11 cellular contexts compared by ENCODE assay signal in genomic region chr11:58647141-58647699, GRCh38. TPM values are rescaled to one million over a fixed set of nuclear protein-coding genes. Genes with fewer than 3 reads are reported as not detected.
DNase-seq lines count a peak whose midpoint lies in the region; ATAC-seq, FAIRE-seq and TF ChIP-seq lines count a peak whose summit lies in the region.
"Had no signal": no experiment of that assay in that cellular context is flagged by ENCODE, and none has a peak within 500 bp of the region (broad histone marks: within the 10 kb centered on the region; RNA-seq: fewer than 3 reads in every experiment).

No MANE protein-coding gene starts in this region.

- no TSS peak for BruUV-seq in HepG2 (replicated peaks; lab: Mats Ljungman, UMichigan)

- in situ Hi-C loops in HepG2 (cut with HindIII; ENCODE audit: extremely low pct_ligation_motif_present, low pct_unique_long_range_greater_than_20kb): no loop called here

- peak; percentile 27 for DNase-seq in ELF-1 (ENCODE audit: low read depth, low spot score)
- peak; percentile 82 for DNase-seq in MM.1S
- no peak for DNase-seq in HepG2 (ENCODE audit: low spot score)
- DNase-seq in NCI-H446 (lab: John Stamatoyannopoulos, UW): no peak
- DNase-seq in ascending aorta (ENCODE audit: low spot score in 2 of 2): no peak
- DNase-seq in adrenal gland: no peak
- DNase-seq: activated naive CD4-positive, alpha-beta T cell treated with anti-CD3 and anti-CD28 coated beads, Interleukin-2, amount 10 ng/mL, durations not matched to agents 7 days and 5 days had no signal

- H3F3A ChIP-seq in MM.1S (ENCODE audit: insufficient read depth, low read length): peaks cover 24% of the 10 kb centered on the region

- peak overlapping the region; percentile 60 for H3K4me2 ChIP-seq in MM.1S (ENCODE audit: low read depth, low read length)
- no peak overlapping the region for H3K4me2 ChIP-seq in HepG2 (ENCODE audit: low read depth, low read length)

- TF ChIP-seq POLR2A in HepG2 (IDR thresholded peaks at IDR 0.05; ENCODE audit: insufficient read depth in 1 of 2, low read depth in 2 of 2, low read length in 2 of 2) (no peak), adrenal gland (IDR thresholded peaks at IDR 0.05) (no peak)

- POLR2A ChIA-PET in HepG2 (lab: Yijun Ruan, JAX): no interaction called here

- TF ChIP-seq RAD21 in HepG2 (CRISPR knock-in tag; IDR thresholded peaks at IDR 0.05): no peak

- H3K27ac ChIP-seq in MM.1S (ENCODE audit: low read length): peak overlapping the region; percentile 70; the same call in 1 of the 2 replicates
- no peak overlapping the region for H3K27ac ChIP-seq in HepG2 (ENCODE audit: extremely low read length, insufficient read depth, low read length)
- H3K27ac ChIP-seq in ascending aorta: no peak overlapping the region
- no peak overlapping the region for H3K27ac ChIP-seq in adrenal gland

- ATAC-seq in GM19397 (IDR thresholded peaks at IDR 0.05; ENCODE audit: unreplicated experiment) (peak; percentile 87), HG02943 (IDR thresholded peaks at IDR 0.05; ENCODE audit: low read depth, unreplicated experiment) (peak; percentile 77), HepG2 (no peak)

- H3K9me3 ChIP-seq in MM.1S (replicated peaks; ENCODE audit: insufficient read depth, low read length) (no peaks in the 10 kb centered on the region), HepG2 (ENCODE audit: low read length) (peaks cover 16% of the 10 kb centered on the region; the same call in 1 of the 2 replicates), ascending aorta (no peaks in the 10 kb centered on the region), adrenal gland (replicated peaks in 1 of 3) (no peaks in the 10 kb centered on the region)

- no peak for FAIRE-seq in HepG2 (lab: Jason Lieb, UNC)
- FAIRE-seq: endothelial cell of umbilical vein, keratinocyte had no signal

- peak overlapping the region; percentile 26 for H2AFZ ChIP-seq in MM.1S (ENCODE audit: low read length)
- H2AFZ ChIP-seq in HepG2 (ENCODE audit: low read length): no peak overlapping the region

- peaks cover 45% of the 10 kb centered on the region for H3K4me1 ChIP-seq in MM.1S (ENCODE audit: low read length)
- no peaks in the 10 kb centered on the region for H3K4me1 ChIP-seq in HepG2 (ENCODE audit: insufficient read depth, low read length)
- no peaks in the 10 kb centered on the region for H3K4me1 ChIP-seq in ascending aorta
- no peaks in the 10 kb centered on the region for H3K4me1 ChIP-seq in adrenal gland (replicated peaks in 1 of 2)

- 30% methylated on average over 2 of the region's 2 CpGs for WGBS in HepG2 (ENCODE audit: low lambda C conversion rate)
- WGBS in adrenal gland, 4 donors: 73 to 86% (median 77%) methylated on average over 1 to 2 of the region's 2 CpGs

- TF ChIP-seq CTCF in MM.1S (IDR thresholded peaks at IDR 0.05; ENCODE audit: low read length) (no peak; the same call in none of the 2 replicates), HepG2 (CRISPR knock-in tag; IDR thresholded peaks at IDR 0.05) (no peak), ascending aorta (IDR thresholded peaks at IDR 0.05) (no peak), adrenal gland (IDR thresholded peaks at IDR 0.05) (no peak)

- H3K27me3 ChIP-seq in MM.1S (replicated peaks; ENCODE audit: insufficient read depth, low read length) (no peaks in the 10 kb centered on the region), HepG2 (ENCODE audit: control insufficient read depth in 1 of 2, insufficient read depth in 2 of 2, low read length in 2 of 2) (no peaks in the 10 kb centered on the region), ascending aorta (no peaks in the 10 kb centered on the region), adrenal gland (no peaks in the 10 kb centered on the region)

- CTCF ChIA-PET in HepG2 (lab: Yijun Ruan, JAX; ENCODE audit: low intra/inter-chr PET ratio, low total read pairs): no interaction called here

- no peak overlapping the region for H3K4me3 ChIP-seq in MM.1S (ENCODE audit: low read length)
- H3K4me3 ChIP-seq in HepG2 (replicated peaks in 1 of 3; ENCODE audit: insufficient read depth in 1 of 3, low read depth in 2 of 3, low read length in 3 of 3): no peak overlapping the region
- H3K4me3 ChIP-seq in ascending aorta: no peak overlapping the region
- no peak overlapping the region for H3K4me3 ChIP-seq in adrenal gland

- H3K36me3 ChIP-seq in MM.1S (replicated peaks; ENCODE audit: insufficient read depth, low read length): no peaks in the 10 kb centered on the region
- H3K36me3 ChIP-seq in HepG2 (replicated peaks in 1 of 2; ENCODE audit: control insufficient read depth in 1 of 2, insufficient read depth in 2 of 2, low read length in 2 of 2): no peaks in the 10 kb centered on the region
- no peaks in the 10 kb centered on the region for H3K36me3 ChIP-seq in ascending aorta
- H3K36me3 ChIP-seq in adrenal gland (replicated peaks in 1 of 2): no peaks in the 10 kb centered on the region

- H3K9ac ChIP-seq in MM.1S (ENCODE audit: low read length) (peak overlapping the region; percentile 26; the same call in 1 of the 2 replicates), HepG2 (ENCODE audit: insufficient read depth, low read depth, low read length) (no peak overlapping the region)

- H4K20me1 ChIP-seq in MM.1S (ENCODE audit: insufficient read depth, low read length) (no peaks in the 10 kb centered on the region), HepG2 (ENCODE audit: insufficient read depth, low read length) (no peaks in the 10 kb centered on the region)

- TF ChIP-seq EP300 in HepG2 (IDR thresholded peaks at IDR 0.05; ENCODE audit: low read depth in 2 of 2, low read length in 2 of 2): no peak
- no peak for TF ChIP-seq EP300 in HepG2 (CRISPR knock-in tag; IDR thresholded peaks at IDR 0.05; ENCODE audit: borderline replicate concordance)

- intact Hi-C loops in HepG2 (cut with micrococcal nuclease; ENCODE audit: unreplicated experiment): no loop called here
- intact Hi-C loops in ascending aorta (cut with DNase I): no loop called here
- intact Hi-C loops in adrenal gland (cut with DNase I): no loop called here

- H3K79me2 ChIP-seq in MM.1S (ENCODE audit: low read length) (no peaks in the 10 kb centered on the region), HepG2 (ENCODE audit: insufficient read depth, low read length) (no peaks in the 10 kb centered on the region)

- no peaks in the 10 kb centered on the region for H3K9me2 ChIP-seq in MM.1S (replicated peaks; ENCODE audit: insufficient read depth, low read length)

TF ChIP-seq in HepG2, 621 proteins besides CTCF, POLR2A, EP300 and RAD21 (continues in another document):
- no peak for TF ChIP-seq ZFP91 (CRISPR knock-in tag; IDR thresholded peaks at IDR 0.05; ENCODE audit: borderline replicate concordance)
- TF ChIP-seq MAF1 (CRISPR knock-in tag; IDR thresholded peaks at IDR 0.05; ENCODE audit: borderline replicate concordance): no peak
- TF ChIP-seq, protein P1, sequence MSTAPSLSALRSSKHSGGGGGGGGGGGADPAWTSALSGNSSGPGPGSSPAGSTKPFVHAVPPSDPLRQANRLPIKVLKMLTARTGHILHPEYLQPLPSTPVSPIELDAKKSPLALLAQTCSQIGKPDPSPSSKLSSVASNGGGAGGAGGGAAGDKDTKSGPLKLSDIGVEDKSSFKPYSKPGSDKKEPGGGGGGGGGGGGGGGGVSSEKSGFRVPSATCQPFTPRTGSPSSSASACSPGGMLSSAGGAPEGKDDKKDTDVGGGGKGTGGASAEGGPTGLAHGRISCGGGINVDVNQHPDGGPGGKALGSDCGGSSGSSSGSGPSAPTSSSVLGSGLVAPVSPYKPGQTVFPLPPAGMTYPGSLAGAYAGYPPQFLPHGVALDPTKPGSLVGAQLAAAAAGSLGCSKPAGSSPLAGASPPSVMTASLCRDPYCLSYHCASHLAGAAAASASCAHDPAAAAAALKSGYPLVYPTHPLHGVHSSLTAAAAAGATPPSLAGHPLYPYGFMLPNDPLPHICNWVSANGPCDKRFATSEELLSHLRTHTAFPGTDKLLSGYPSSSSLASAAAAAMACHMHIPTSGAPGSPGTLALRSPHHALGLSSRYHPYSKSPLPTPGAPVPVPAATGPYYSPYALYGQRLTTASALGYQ (CRISPR knock-in tag; IDR thresholded peaks at IDR 0.05): no peak

RNA-seq across cellular contexts. Expression of gene CNTF, which starts 24.8 kb away (rescaled TPM):
- total RNA-seq in HepG2 (2016; rRNA removed; fragmentation: Illumina TruSeq; extraction: Trizol) (1.5 and 2.3 TPM in 2 replicates), ascending aorta (1.9 TPM), adrenal gland (1 to 10 TPM in 3 of 8 donors, under 1 TPM in 5; 0.39 to 3.0 (median 0.84) TPM)
- not detected in 2 replicates for total RNA-seq in HepG2 (2016; cell fraction: cytosol; rRNA removed; fragmentation: Illumina TruSeq; extraction: Trizol; ENCODE audit: low read depth)
- 1.2 and 3.0 TPM in 2 replicates for total RNA-seq in HepG2 (2016; cell fraction: insoluble cytoplasmic fraction; rRNA removed; fragmentation: Illumina TruSeq; extraction: Trizol)
- total RNA-seq in HepG2 (2016; cell fraction: membrane; rRNA removed; fragmentation: Illumina TruSeq; extraction: Trizol): 0.59 and 0.71 TPM in 2 replicates
- 9.6 and 10.8 TPM in 2 replicates for total RNA-seq in HepG2 (2016; cell fraction: nucleus; rRNA removed; fragmentation: Illumina TruSeq; extraction: Trizol)
- polyA plus RNA-seq in HepG2 (2011; rRNA removed) (0.47 and 0.51 TPM in 2 replicates), adrenal gland (1 to 10 TPM in 1 of 3 donors, under 1 TPM in 2; 0.16 to 1.1 (median 0.24) TPM)
- polyA plus RNA-seq in HepG2 (2011; cell fraction: cytosol; rRNA removed): 0.07 and 0.14 TPM in 2 replicates
- polyA plus RNA-seq in HepG2 (2011; cell fraction: nucleus; rRNA removed): 2.1 and 2.4 TPM in 2 replicates
- polyA plus RNA-seq in HepG2 (2012): 0.43 and 0.69 TPM in 2 replicates
- polyA plus RNA-seq in HepG2 (2016; cell fraction: cytosol; fragmentation: Illumina TruSeq; extraction: Trizol; ENCODE audit: low read depth): 0.10 and 0.24 TPM in 2 replicates
- 0.83 and 1.1 TPM in 2 replicates for polyA plus RNA-seq in HepG2 (2016; cell fraction: insoluble cytoplasmic fraction; fragmentation: Illumina TruSeq; extraction: Trizol; ENCODE audit: low read depth)
- polyA plus RNA-seq in HepG2 (2016; cell fraction: membrane; fragmentation: Illumina TruSeq; extraction: Trizol; ENCODE audit: low read depth): 0.34 and 0.45 TPM in 2 replicates
- 4.5 and 5.7 TPM in 2 replicates for polyA plus RNA-seq in HepG2 (2016; cell fraction: nucleus; fragmentation: Illumina TruSeq; extraction: Trizol; ENCODE audit: insufficient read depth, low read depth)
- polyA minus RNA-seq in HepG2 (2011; rRNA and poly(A)+ RNA removed; ENCODE audit: low replicate concordance): 3.9 and 7.2 TPM in 2 replicates
- polyA minus RNA-seq in HepG2 (2011; cell fraction: cytosol; rRNA and poly(A)+ RNA removed): not detected in 2 replicates
- 26.9 and 30.3 TPM in 2 replicates for polyA minus RNA-seq in HepG2 (2011; cell fraction: nucleus; rRNA and poly(A)+ RNA removed)

Comparison
In these comparisons a context has a peak if more than half of its experiments do, and no peak if none do; other contexts are left out.
1. DNase-seq: peak in ELF-1 (single experiment) and MM.1S (single experiment); none in HepG2 (single experiment), NCI-H446 (0 of 2), ascending aorta (0 of 2) and adrenal gland (0 of 7).